In genomic region chr6:117666881-117667280, GRCh38 we compare ENCODE assay signal across 19 cellular contexts.
"Had no signal": no experiment of that assay in that cellular context is flagged by ENCODE, and none has a peak within 500 bp of the region (broad histone marks: within the 10 kb centered on the region; RNA-seq: fewer than 3 reads in every experiment).

No MANE protein-coding gene starts in this region.

- DNase-seq: Kasumi-1, MM.1S, NCI-H1092 treated with DMSO at 0.1 percent for 48 hours, NCI-H1436, NCI-H187, NCI-H2029, NCI-H2081 treated with DMSO at 0.1 percent for 48 hours, NCI-H2171 treated with DMSO at 0.1 percent for 48 hours, NCI-H345, NCI-H446 treated with DMSO at 0.1 percent for 48 hours, NCI-H510A treated with DMSO at 0.1 percent for 48 hours, NCI-H526, Right ventricle myocardium superior, RPMI8226, SIG-M5 had no signal

- H3K4me3 ChIP-seq: SJSA1, SK-N-MC had no signal

- H3K4me1 ChIP-seq: SJSA1 had no signal

- H3K9me3 ChIP-seq: SJSA1 had no signal

- H3K36me3 ChIP-seq: SJSA1 had no signal

- H3K4me2 ChIP-seq: KMS-11 had no signal

- H3K27me3 ChIP-seq: SJSA1 had no signal

- H3K27ac ChIP-seq: KMS-11, SJSA1, SK-N-MC had no signal

- H3K9ac ChIP-seq: KMS-11 had no signal

- FAIRE-seq: RCC 7860 had no signal
